ENCODE assay signal across 22 cellular contexts in genomic region chr20:12113075-12113467, GRCh38.
"Had no signal": no experiment of that assay in that cellular context is flagged by ENCODE, and none has a peak within 500 bp of the region (broad histone marks: within the 10 kb centered on the region; RNA-seq: fewer than 3 reads in every experiment).

No MANE protein-coding gene starts in this region.

- ATAC-seq: activated T-helper 17 cell treated with anti-CD3 and anti-CD28 coated beads, Interleukin-2, amount 50 U/mL, for 72 hours; stimulated activated naive CD8-positive, alpha-beta T cell treated with anti-CD3 and anti-CD28 coated beads, Interleukin-15, Interleukin-2, amounts not matched to agents 100 U/mL and 50 U/mL, for 24 hours had no signal

- DNase-seq: activated CD4-positive, alpha-beta memory T cell treated with anti-CD3 and anti-CD28 coated beads for 36 hours; activated CD4-positive, alpha-beta T cell treated with anti-CD3 and anti-CD28 coated beads, Interleukin-2, amount 10 ng/mL, durations not matched to agents 24 days and 14 days; activated CD4-positive, CD25-positive, alpha-beta regulatory T cell treated with anti-CD3 and anti-CD28 coated beads, Interleukin-2, amount 50 U/mL, for 72 hours; activated CD8-positive, alpha-beta memory T cell treated with anti-CD3 and anti-CD28 coated beads, Interleukin-2, amount 50 U/mL, for 4 hours; activated gamma-delta T cell treated with Interleukin-2 at 50 U/mL for 16 hours; activated naive CD4-positive, alpha-beta T cell treated with anti-CD3 and anti-CD28 coated beads, Interleukin-2, amount 50 U/mL, for 16 hours; activated T-cell treated with anti-CD3 and anti-CD28 coated beads, Interleukin-2, amount 50 U/mL, for 24 hours; amniotic stem cell; endodermal cell; kidney glomerular epithelial cell; stimulated activated CD4-positive, alpha-beta T cell treated with anti-CD3 and anti-CD28 coated beads, Interleukin-12 subunit alpha, Interleukin-12 subunit beta, amount 100 ng/mL, for 4 hours; stimulated activated CD4-positive, alpha-beta T cell treated with anti-CD3 and anti-CD28 coated beads, Interleukin-4, amount 100 ng/mL, for 1 hour; stimulated activated naive CD8-positive, alpha-beta T cell treated with anti-CD3 and anti-CD28 coated beads, Interleukin-15, Interleukin-2, amounts not matched to agents 100 U/mL and 50 U/mL, for 24 hours; T-helper 2 cell; testis; transverse colon had no signal

- H3K4me3 ChIP-seq: coronary artery, lung, mucosa of descending colon, right lobe of liver, skin epidermis, testis, transverse colon had no signal

- H3K9me3 ChIP-seq: mucosa of descending colon, right lobe of liver, testis, transverse colon had no signal

- H3K27me3 ChIP-seq: right lobe of liver, testis, transverse colon had no signal

- H3K27ac ChIP-seq: coronary artery, right lobe of liver, skin epidermis, testis had no signal

- H3K4me1 ChIP-seq: testis had no signal

- H3K36me3 ChIP-seq: right lobe of liver, transverse colon had no signal
